Comparison of ENCODE assay signal across 8 cellular contexts in the genomic region with DNA sequence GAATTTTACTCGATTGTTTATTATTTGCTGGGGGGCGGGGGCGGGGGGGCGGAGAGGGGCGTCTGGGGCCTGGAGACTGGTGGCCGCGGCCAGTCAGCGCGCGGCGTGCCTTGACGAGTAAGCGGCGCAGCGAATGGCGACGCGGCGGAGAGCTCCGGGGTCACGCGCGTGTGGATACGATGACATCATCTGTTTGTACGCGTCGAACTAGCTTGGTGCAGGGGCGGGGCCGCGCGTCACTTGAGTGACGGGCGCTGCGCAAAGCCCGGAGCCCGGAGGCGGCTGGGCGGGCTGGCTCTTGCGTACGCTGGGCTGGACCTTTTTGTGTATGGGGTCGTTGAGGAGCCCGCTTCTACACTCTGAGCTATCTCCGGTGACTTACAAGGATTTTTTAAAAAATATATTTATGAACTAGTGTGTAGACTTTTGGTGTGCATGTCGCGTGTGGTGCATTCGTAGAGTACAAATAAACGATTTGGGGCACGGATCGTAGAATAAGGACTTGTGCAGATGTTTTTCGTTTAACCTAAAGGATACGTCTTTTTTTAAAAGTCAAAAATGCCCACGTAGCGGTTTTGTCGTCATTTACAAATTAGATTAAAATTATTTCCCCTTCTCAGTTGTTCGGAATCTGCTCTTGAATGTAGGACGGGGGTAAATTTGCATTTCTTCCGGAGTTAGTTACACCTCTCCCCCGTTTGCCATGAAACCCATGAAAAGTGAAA. TPM values are rescaled to one million over a fixed set of nuclear protein-coding genes. Genes with fewer than 3 reads are reported as not detected.
A peak's percentile ranks its signal among the peaks of the same experiment; 100 is the strongest.
DNase-seq lines count a peak whose midpoint lies in the region; ATAC-seq and TF ChIP-seq lines count a peak whose summit lies in the region.

No MANE protein-coding gene starts in this region.

- peak; percentile 92 to 99 (median 96) for DNase-seq in CD8-positive, alpha-beta T cell
- DNase-seq in HUDEP-2 (lab: John Stamatoyannopoulos, UW; ENCODE audit: unreplicated experiment in 76 of 76) (peak; percentile 66 to 99 (median 98)), NOMO-1 treated with dmso at 0.1 percent for 144 hours (lab: John Stamatoyannopoulos, UW; ENCODE audit: unreplicated experiment) (peak; percentile 94), mesendoderm (peak; percentile 99)
- peak; percentile 90 for DNase-seq in activated CD8-positive, alpha-beta memory T cell treated with anti-CD3 and anti-CD28 coated beads, Interleukin-2, amount 50 U/mL, for 24 hours (ENCODE audit: extremely low read depth)
- peak; percentile 89 for DNase-seq in stimulated activated CD8-positive, alpha-beta memory T cell treated with anti-CD3 and anti-CD28 coated beads, Interleukin-12 subunit alpha, Interleukin-12 subunit beta, amount 100 ng/mL, for 24 hours (ENCODE audit: extremely low read depth)

- H3K4me2 ChIP-seq in mesendoderm (ENCODE audit: low read length): peak overlapping the region; percentile 94

- peak; percentile 68 for ATAC-seq in CD8-positive, alpha-beta T cell
- peak; percentile 55 for ATAC-seq in GM21390 (IDR thresholded peaks at IDR 0.05; ENCODE audit: unreplicated experiment)

- H4K8ac ChIP-seq in mesendoderm (ENCODE audit: low read depth, low read length): no peak overlapping the region

- no peak overlapping the region for H4K5ac ChIP-seq in mesendoderm (ENCODE audit: low read length)

- H3K27me3 Mint-ChIP-seq in CD8-positive, alpha-beta T cell (ENCODE audit: low read depth): peaks cover 2% of the 10 kb centered on the region

- no peak overlapping the region for H2BK120ac ChIP-seq in mesendoderm (ENCODE audit: low read depth, low read length)

- H3K18ac ChIP-seq in mesendoderm (ENCODE audit: low read length): peak overlapping the region; percentile 94

- no peak overlapping the region for H2BK15ac ChIP-seq in mesendoderm (replicated peaks; ENCODE audit: low read depth)

- TF ChIP-seq CTCF in CD8-positive, alpha-beta T cell (IDR thresholded peaks at IDR 0.05): no peak

- peaks cover 16% of the 10 kb centered on the region for H3K4me1 ChIP-seq in CD8-positive, alpha-beta T cell (ENCODE audit: insufficient read depth, low read length)
- H3K4me1 ChIP-seq in endocrine pancreas (ENCODE audit: control insufficient read depth, insufficient read depth, low read length): peaks cover 4% of the 10 kb centered on the region
- H3K4me1 ChIP-seq in mesendoderm (ENCODE audit: control insufficient read depth, low read depth, low read length): peaks cover 8% of the 10 kb centered on the region

- H3K27ac Mint-ChIP-seq in CD8-positive, alpha-beta T cell: peak overlapping the region; percentile 99

- H2BK5ac ChIP-seq in mesendoderm (ENCODE audit: low read length): no peak overlapping the region

- peak overlapping the region; percentile 92 for H3K4me3 ChIP-seq in CD8-positive, alpha-beta T cell (ENCODE audit: low read depth, low read length)
- H3K4me3 ChIP-seq in endocrine pancreas (ENCODE audit: control insufficient read depth, insufficient read depth, low read length) (peak overlapping the region; percentile 95), mesendoderm (ENCODE audit: low read length) (peak overlapping the region; percentile 82)

- H3K4me3 Mint-ChIP-seq in CD8-positive, alpha-beta T cell: peak overlapping the region; percentile 97

- peaks cover 24% of the 10 kb centered on the region for H3K4me1 Mint-ChIP-seq in CD8-positive, alpha-beta T cell (ENCODE audit: low read depth)

- POLR2A ChIA-PET in CD8-positive, alpha-beta T cell (lab: Charles Lee): interaction anchor here (0.8 to 3.7 kb wide), 15 partner anchors 8 to 824 kb away, joined by 3 to 38 read pairs (median 3); partner anchors contain the start of genes ARMC2, CD164, CEP57L1 and SESN1

- H2AK5ac ChIP-seq in mesendoderm (ENCODE audit: low read length): no peak overlapping the region

- intact Hi-C loops in CD8-positive, alpha-beta T cell (cut with DNase I, micrococcal nuclease): loop anchor here (1.0 to 10.0 kb wide), 17 partner anchors 16 to 1626 kb away; partner anchors contain the start of genes CEP57L1 (in 2 of the 2), PPIL6 (in 2 of the 2), SMPD2 (in 2 of the 2) and SNX3 (in 2 of the 2)

- CTCF ChIA-PET in CD8-positive, alpha-beta T cell (lab: Charles Lee): interaction anchor here (0.8 to 3.6 kb wide), 4 partner anchors 16 to 514 kb away, joined by 4 to 22 read pairs (median 4); no protein-coding TSS in a partner anchor

- H3K79me2 ChIP-seq in mesendoderm (ENCODE audit: control insufficient read depth, insufficient read depth, low read length): peaks cover 7% of the 10 kb centered on the region

- H3K79me1 ChIP-seq in mesendoderm (ENCODE audit: low read length): peaks cover 4% of the 10 kb centered on the region

- no peaks in the 10 kb centered on the region for H3K9me3 Mint-ChIP-seq in CD8-positive, alpha-beta T cell

- H3K36me3 ChIP-seq in CD8-positive, alpha-beta T cell (ENCODE audit: insufficient read depth, low read length): no peaks in the 10 kb centered on the region
- H3K36me3 ChIP-seq in endocrine pancreas (ENCODE audit: control insufficient read depth, insufficient read depth, low read length): no peaks in the 10 kb centered on the region
- no peaks in the 10 kb centered on the region for H3K36me3 ChIP-seq in mesendoderm (ENCODE audit: control insufficient read depth, insufficient read depth, low read length)

- no peak overlapping the region for H3K23ac ChIP-seq in mesendoderm (ENCODE audit: low read length)

- H3K9me3 ChIP-seq in CD8-positive, alpha-beta T cell (ENCODE audit: low read length): no peaks in the 10 kb centered on the region
- no peaks in the 10 kb centered on the region for H3K9me3 ChIP-seq in endocrine pancreas (ENCODE audit: control insufficient read depth, low read length)

- H3K36me3 Mint-ChIP-seq in CD8-positive, alpha-beta T cell: peaks cover 16% of the 10 kb centered on the region

- H3K9ac ChIP-seq in endocrine pancreas (ENCODE audit: control insufficient read depth, insufficient read depth, low read length) (peak overlapping the region; percentile 90), mesendoderm (ENCODE audit: low read length) (peak overlapping the region; percentile 83)

- peak overlapping the region; percentile 87 for H3K27ac ChIP-seq in CD8-positive, alpha-beta T cell (ENCODE audit: low read depth, low read length)
- peak overlapping the region; percentile 93 for H3K27ac ChIP-seq in mesendoderm (ENCODE audit: low read depth, low read length)

- peak overlapping the region; percentile 97 for H3K56ac ChIP-seq in mesendoderm (ENCODE audit: low read length)

- no peaks in the 10 kb centered on the region for H3K27me3 ChIP-seq in CD8-positive, alpha-beta T cell (ENCODE audit: insufficient read depth, low read length)
- H3K27me3 ChIP-seq in endocrine pancreas (ENCODE audit: control insufficient read depth, insufficient read depth, low read length): no peaks in the 10 kb centered on the region
- H3K27me3 ChIP-seq in mesendoderm (ENCODE audit: insufficient read depth, low read length, poor library complexity): no peaks in the 10 kb centered on the region

- WGBS in mesendoderm (ENCODE audit: extremely low coverage, insufficient coverage, low lambda C conversion rate): no CpG with 5 or more reads among the region's 58 CpGs

- H3K4ac ChIP-seq in mesendoderm (ENCODE audit: low read depth, low read length): no peak overlapping the region

RNA-seq across cellular contexts. Expression of gene FOXO3, which starts 2.2 kb away (rescaled TPM):
- total RNA-seq in CD8-positive, alpha-beta T cell: 10 to 100 TPM; 26.3 to 26.5 TPM
- polyA plus RNA-seq in mesendoderm (2013, experiment 1 of 2): 14.4 TPM
- 14.2 TPM for polyA plus RNA-seq in mesendoderm (2013, experiment 2 of 2)

Comparison
In these comparisons a context has a peak if more than half of its experiments do, and no peak if none do; other contexts are left out.
1. Peak in every context shown above with its lines: DNase-seq, ATAC-seq, H3K4me3 ChIP-seq and H3K27ac ChIP-seq.